Comparison of ENCODE assay signal across 10 cellular contexts in the genomic region with DNA sequence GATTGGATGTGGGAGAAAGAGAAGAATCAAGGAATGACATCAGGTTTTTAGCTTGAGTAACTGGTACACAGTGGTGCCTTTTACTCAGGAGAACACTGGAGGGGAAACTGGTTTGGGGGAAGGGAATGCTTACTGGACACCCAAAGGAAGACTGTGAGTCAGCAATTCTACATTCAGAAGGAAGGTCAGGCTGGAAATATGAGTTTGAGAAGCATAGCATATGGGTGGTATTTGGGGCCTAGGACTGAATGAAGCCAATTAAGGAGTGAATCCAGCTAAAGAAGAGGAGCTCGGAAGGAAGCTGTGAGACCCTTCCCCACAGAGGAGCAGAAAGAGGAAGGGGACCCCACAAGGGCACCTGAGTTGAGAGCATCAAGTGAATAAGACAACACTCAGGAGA. TPM values are rescaled to one million over a fixed set of nuclear protein-coding genes. Genes with fewer than 3 reads are reported as not detected.
DNase-seq lines count a peak whose midpoint lies in the region; ATAC-seq, FAIRE-seq and TF ChIP-seq lines count a peak whose summit lies in the region.
"Had no signal": no experiment of that assay in that cellular context is flagged by ENCODE, and none has a peak within 500 bp of the region (broad histone marks: within the 10 kb centered on the region; RNA-seq: fewer than 3 reads in every experiment).

No MANE protein-coding gene starts in this region.

- no peak for TF ChIP-seq POLR2A in HepG2 (IDR thresholded peaks at IDR 0.05; ENCODE audit: insufficient read depth in 1 of 2, low read depth in 2 of 2, low read length in 2 of 2)

- no peaks in the 10 kb centered on the region for H3K27me3 ChIP-seq in ACC112 (ENCODE audit: insufficient read depth, low read length)
- H3K27me3 ChIP-seq in mammary epithelial cell (ENCODE audit: insufficient read depth, low read length), result no peaks in the 10 kb centered on the region
- H3K27me3 ChIP-seq in HepG2 (ENCODE audit: control insufficient read depth in 1 of 2, insufficient read depth in 2 of 2, low read length in 2 of 2), result no peaks in the 10 kb centered on the region

- H3K4me2 ChIP-seq in mammary epithelial cell (ENCODE audit: insufficient read depth, low read depth, low read length), result peak overlapping the region; percentile 9
- no peak overlapping the region for H3K4me2 ChIP-seq in HepG2 (ENCODE audit: low read depth, low read length)

- H4K20me1 ChIP-seq in mammary epithelial cell (ENCODE audit: insufficient read depth, low read length) (no peaks in the 10 kb centered on the region), HepG2 (ENCODE audit: insufficient read depth, low read length) (no peaks in the 10 kb centered on the region)

- H3K36me3 ChIP-seq in ACC112 (ENCODE audit: insufficient read depth, low read length) (no peaks in the 10 kb centered on the region), mammary epithelial cell (ENCODE audit: insufficient read depth, low read length) (no peaks in the 10 kb centered on the region), HepG2 (replicated peaks in 1 of 2; ENCODE audit: control insufficient read depth in 1 of 2, insufficient read depth in 2 of 2, low read length in 2 of 2) (no peaks in the 10 kb centered on the region)

- DNase-seq in HPDE6-E6E7 (ENCODE audit: extremely low spot score) (peak; percentile 63), mammary epithelial cell (peak; percentile 84), HepG2 (ENCODE audit: low spot score) (no peak), SW 1271 (lab: John Stamatoyannopoulos, UW) (no peak), left ventricle myocardium superior (no peak)
- DNase-seq: activated CD8-positive, alpha-beta memory T cell treated with anti-CD3 and anti-CD28 coated beads, Interleukin-2, amount 50 U/mL, for 48 hours; cerebellar nuclear complex had no signal

- H3K4me3 ChIP-seq in ACC112 (ENCODE audit: low read depth, low read length), result no peak overlapping the region
- H3K4me3 ChIP-seq in mammary epithelial cell (replicated peaks in 1 of 3; ENCODE audit: insufficient read depth in 1 of 3, low read depth in 2 of 3, low read length in 3 of 3), result no peak overlapping the region
- no peak overlapping the region for H3K4me3 ChIP-seq in HepG2 (replicated peaks in 1 of 3; ENCODE audit: insufficient read depth in 1 of 3, low read depth in 2 of 3, low read length in 3 of 3)

- TF ChIP-seq CTCF in mammary epithelial cell (conservative IDR thresholded peaks at IDR 0.05 in 1 of 2, IDR thresholded peaks at IDR 0.05 in 1 of 2; ENCODE audit: extremely low read depth in 1 of 2, insufficient read depth in 1 of 2, low read depth in 1 of 2, low read length in 2 of 2), result no peak
- TF ChIP-seq CTCF in HepG2 (CRISPR knock-in tag; IDR thresholded peaks at IDR 0.05), result no peak

- no peak overlapping the region for H3K9ac ChIP-seq in mammary epithelial cell (ENCODE audit: insufficient read depth, low read length)
- H3K9ac ChIP-seq in HepG2 (ENCODE audit: insufficient read depth, low read depth, low read length), result no peak overlapping the region

- dilution Hi-C loops in mammary epithelial cell (cut with HindIII; ENCODE audit: low sequenced_read_pairs), result loop anchor here (25.0 kb wide), 1 partner anchor 165 kb away; no protein-coding TSS in a partner anchor

- H2AFZ ChIP-seq in ACC112 (ENCODE audit: low read length, unreplicated experiment), result peak overlapping the region; percentile 28
- H2AFZ ChIP-seq in mammary epithelial cell (ENCODE audit: low read depth, low read length), result peak overlapping the region; percentile 56
- no peak overlapping the region for H2AFZ ChIP-seq in HepG2 (ENCODE audit: low read length)

- H3K27ac ChIP-seq in ACC112 (ENCODE audit: low read depth, low read length), result peak overlapping the region; percentile 50
- H3K27ac ChIP-seq in mammary epithelial cell (ENCODE audit: insufficient read depth, low read depth, low read length), result peak overlapping the region; percentile 39
- H3K27ac ChIP-seq in HepG2 (ENCODE audit: extremely low read length, insufficient read depth, low read length), result no peak overlapping the region

- H3K4me1 ChIP-seq in ACC112 (ENCODE audit: control insufficient read depth, insufficient read depth, low read length, unreplicated experiment), result peaks cover 50% of the 10 kb centered on the region
- peaks cover 30% of the 10 kb centered on the region for H3K4me1 ChIP-seq in mammary epithelial cell (ENCODE audit: insufficient read depth, low read length)
- peaks cover 20% of the 10 kb centered on the region for H3K4me1 ChIP-seq in HepG2 (ENCODE audit: insufficient read depth, low read length)

- BruUV-seq in mammary epithelial cell (replicated peaks; lab: Mats Ljungman, UMichigan) (no TSS peak), HepG2 (replicated peaks; lab: Mats Ljungman, UMichigan) (no TSS peak)

- WGBS in mammary epithelial cell (ENCODE audit: low coverage, missing lambda C conversion rate), result 60% methylated on average over 1 of the region's 1 CpG
- WGBS in HepG2 (ENCODE audit: low lambda C conversion rate), result 97% methylated on average over 1 of the region's 1 CpG

- POLR2A ChIA-PET in HepG2 (lab: Yijun Ruan, JAX), result no interaction called here

- H3K9me3 ChIP-seq in mammary epithelial cell (replicated peaks; ENCODE audit: insufficient read depth, low read length) (no peaks in the 10 kb centered on the region), HepG2 (ENCODE audit: low read length) (no peaks in the 10 kb centered on the region)

- CTCF ChIA-PET in mammary epithelial cell (lab: Charles Lee; ENCODE audit: low non-redundant PET), result interaction anchor here (0.6 kb wide), 1 partner anchor 69 kb away, joined by 3 read pairs; no protein-coding TSS in a partner anchor
- CTCF ChIA-PET in HepG2 (lab: Yijun Ruan, JAX; ENCODE audit: low intra/inter-chr PET ratio, low total read pairs), result no interaction called here

- in situ Hi-C loops in mammary epithelial cell (cut with MboI; ENCODE audit: low sequenced_read_pairs in 2 of 2) (loop anchor here in 1 of 2 donors (10.0 kb wide), 1 partner anchor 177 kb away; no protein-coding TSS in a partner anchor), HepG2 (cut with HindIII; ENCODE audit: extremely low pct_ligation_motif_present, low pct_unique_long_range_greater_than_20kb) (no loop called here)

- FAIRE-seq in HepG2 (lab: Jason Lieb, UNC), result no peak

- ATAC-seq in HepG2, result no peak
- ATAC-seq in GM21723 (IDR thresholded peaks at IDR 0.05; ENCODE audit: unreplicated experiment), result no peak
- no peak for ATAC-seq in HG03457 (IDR thresholded peaks at IDR 0.05; ENCODE audit: unreplicated experiment)
- ATAC-seq in left ventricle myocardium superior, result no peak

- H3K79me2 ChIP-seq in ACC112 (ENCODE audit: control insufficient read depth, insufficient read depth, low read length, unreplicated experiment) (no peaks in the 10 kb centered on the region), mammary epithelial cell (ENCODE audit: insufficient read depth, low read length) (no peaks in the 10 kb centered on the region), HepG2 (ENCODE audit: insufficient read depth, low read length) (no peaks in the 10 kb centered on the region)

- TF ChIP-seq RAD21 in HepG2 (CRISPR knock-in tag; IDR thresholded peaks at IDR 0.05), result no peak

- intact Hi-C loops in mammary epithelial cell (cut with micrococcal nuclease) (loop anchor here (10.0 kb wide), 1 partner anchor 107 kb away; no protein-coding TSS in a partner anchor), HepG2 (cut with micrococcal nuclease; ENCODE audit: unreplicated experiment) (no loop called here), left ventricle myocardium superior (cut with micrococcal nuclease) (no loop called here)

- TF ChIP-seq EP300 in HepG2 (IDR thresholded peaks at IDR 0.05; ENCODE audit: low read depth in 2 of 2, low read length in 2 of 2) (no peak), HepG2 (CRISPR knock-in tag; IDR thresholded peaks at IDR 0.05; ENCODE audit: borderline replicate concordance) (no peak)

RNA-seq across cellular contexts. Expression of a gene that starts 35.4 kb away (rescaled TPM):
- total RNA-seq in mammary epithelial cell (10 to 100 TPM in 1 of 2 donors, 1 to 10 TPM in 1; 8.7 to 12.9 TPM), HepG2 (2016; rRNA removed; fragmentation: Illumina TruSeq; extraction: Trizol) (19.4 and 27.4 TPM in 2 replicates), left ventricle myocardium superior (22.6 TPM)
- polyA plus RNA-seq in mammary epithelial cell (13.1 TPM), HepG2 (2011; rRNA removed) (14.6 and 23.2 TPM in 2 replicates)
- polyA minus RNA-seq in mammary epithelial cell, result 0.21 TPM
- total RNA-seq in HepG2 (2016; cell fraction: cytosol; rRNA removed; fragmentation: Illumina TruSeq; extraction: Trizol; ENCODE audit: low read depth), result 10.3 and 11.7 TPM in 2 replicates
- total RNA-seq in HepG2 (2016; cell fraction: insoluble cytoplasmic fraction; rRNA removed; fragmentation: Illumina TruSeq; extraction: Trizol), result 23.4 and 25.5 TPM in 2 replicates
- 16.0 and 17.6 TPM in 2 replicates for total RNA-seq in HepG2 (2016; cell fraction: membrane; rRNA removed; fragmentation: Illumina TruSeq; extraction: Trizol)
- total RNA-seq in HepG2 (2016; cell fraction: nucleus; rRNA removed; fragmentation: Illumina TruSeq; extraction: Trizol), result 13.5 and 14.7 TPM in 2 replicates
- polyA plus RNA-seq in HepG2 (2011; cell fraction: cytosol; rRNA removed), result 21.5 and 25.4 TPM in 2 replicates
- polyA plus RNA-seq in HepG2 (2011; cell fraction: nucleus; rRNA removed), result 10.4 and 12.7 TPM in 2 replicates
- polyA plus RNA-seq in HepG2 (2012), result 13.8 and 15.5 TPM in 2 replicates
- 14.1 and 16.6 TPM in 2 replicates for polyA plus RNA-seq in HepG2 (2016; cell fraction: cytosol; fragmentation: Illumina TruSeq; extraction: Trizol; ENCODE audit: low read depth)
- 30.2 and 31.0 TPM in 2 replicates for polyA plus RNA-seq in HepG2 (2016; cell fraction: insoluble cytoplasmic fraction; fragmentation: Illumina TruSeq; extraction: Trizol; ENCODE audit: low read depth)
- polyA plus RNA-seq in HepG2 (2016; cell fraction: membrane; fragmentation: Illumina TruSeq; extraction: Trizol; ENCODE audit: low read depth), result 14.7 and 20.0 TPM in 2 replicates
- 15.0 and 25.9 TPM in 2 replicates for polyA plus RNA-seq in HepG2 (2016; cell fraction: nucleus; fragmentation: Illumina TruSeq; extraction: Trizol; ENCODE audit: insufficient read depth, low read depth)
- 13.6 and 16.5 TPM in 2 replicates for polyA minus RNA-seq in HepG2 (2011; rRNA and poly(A)+ RNA removed; ENCODE audit: low replicate concordance)
- polyA minus RNA-seq in HepG2 (2011; cell fraction: cytosol; rRNA and poly(A)+ RNA removed), result 8.0 and 8.6 TPM in 2 replicates
- 20.9 and 26.0 TPM in 2 replicates for polyA minus RNA-seq in HepG2 (2011; cell fraction: nucleus; rRNA and poly(A)+ RNA removed)

RNA-seq across cellular contexts. Expression of a gene that starts 35.5 kb away (rescaled TPM):
- total RNA-seq in mammary epithelial cell, result 1 to 10 TPM; 5.2 to 9.4 TPM
- 5.2 TPM for polyA plus RNA-seq in mammary epithelial cell
- polyA minus RNA-seq in mammary epithelial cell, result 11.2 TPM
- total RNA-seq in HepG2 (2016; rRNA removed; fragmentation: Illumina TruSeq; extraction: Trizol), result 5.0 and 7.4 TPM in 2 replicates
- 10.4 and 10.5 TPM in 2 replicates for total RNA-seq in HepG2 (2016; cell fraction: cytosol; rRNA removed; fragmentation: Illumina TruSeq; extraction: Trizol; ENCODE audit: low read depth)
- total RNA-seq in HepG2 (2016; cell fraction: insoluble cytoplasmic fraction; rRNA removed; fragmentation: Illumina TruSeq; extraction: Trizol), result 4.9 and 8.4 TPM in 2 replicates
- 6.0 and 6.4 TPM in 2 replicates for total RNA-seq in HepG2 (2016; cell fraction: membrane; rRNA removed; fragmentation: Illumina TruSeq; extraction: Trizol)
- 3.4 and 4.9 TPM in 2 replicates for total RNA-seq in HepG2 (2016; cell fraction: nucleus; rRNA removed; fragmentation: Illumina TruSeq; extraction: Trizol)
- 2.3 and 3.3 TPM in 2 replicates for polyA plus RNA-seq in HepG2 (2011; rRNA removed)
- polyA plus RNA-seq in HepG2 (2011; cell fraction: cytosol; rRNA removed), result 2.1 and 2.6 TPM in 2 replicates
- 1.1 and 1.7 TPM in 2 replicates for polyA plus RNA-seq in HepG2 (2011; cell fraction: nucleus; rRNA removed)
- 2.5 and 3.4 TPM in 2 replicates for polyA plus RNA-seq in HepG2 (2012)
- 0.43 and 0.51 TPM in 2 replicates for polyA plus RNA-seq in HepG2 (2016; cell fraction: cytosol; fragmentation: Illumina TruSeq; extraction: Trizol; ENCODE audit: low read depth)
- 5.4 and 6.1 TPM in 2 replicates for polyA plus RNA-seq in HepG2 (2016; cell fraction: insoluble cytoplasmic fraction; fragmentation: Illumina TruSeq; extraction: Trizol; ENCODE audit: low read depth)
- 0.57 and 0.84 TPM in 2 replicates for polyA plus RNA-seq in HepG2 (2016; cell fraction: membrane; fragmentation: Illumina TruSeq; extraction: Trizol; ENCODE audit: low read depth)
- 4.3 and 5.0 TPM in 2 replicates for polyA plus RNA-seq in HepG2 (2016; cell fraction: nucleus; fragmentation: Illumina TruSeq; extraction: Trizol; ENCODE audit: insufficient read depth, low read depth)
- 5.1 and 6.6 TPM in 2 replicates for polyA minus RNA-seq in HepG2 (2011; rRNA and poly(A)+ RNA removed; ENCODE audit: low replicate concordance)
- 2.2 and 2.7 TPM in 2 replicates for polyA minus RNA-seq in HepG2 (2011; cell fraction: cytosol; rRNA and poly(A)+ RNA removed)
- 4.2 and 7.2 TPM in 2 replicates for polyA minus RNA-seq in HepG2 (2011; cell fraction: nucleus; rRNA and poly(A)+ RNA removed)
- total RNA-seq in left ventricle myocardium superior, result 13.4 TPM

RNA-seq across cellular contexts. Expression of a gene that starts 49.2 kb away (rescaled TPM):
- total RNA-seq in mammary epithelial cell (10 to 100 TPM; 13.7 to 14.1 TPM), HepG2 (2016; rRNA removed; fragmentation: Illumina TruSeq; extraction: Trizol) (5.1 and 7.9 TPM in 2 replicates), left ventricle myocardium superior (2.0 TPM)
- polyA plus RNA-seq in mammary epithelial cell (3.1 TPM), HepG2 (2011; rRNA removed) (0.30 and 4.4 TPM in 2 replicates)
- 7.6 TPM for polyA minus RNA-seq in mammary epithelial cell
- 1.4 and 3.0 TPM in 2 replicates for total RNA-seq in HepG2 (2016; cell fraction: cytosol; rRNA removed; fragmentation: Illumina TruSeq; extraction: Trizol; ENCODE audit: low read depth)
- 4.2 and 9.4 TPM in 2 replicates for total RNA-seq in HepG2 (2016; cell fraction: insoluble cytoplasmic fraction; rRNA removed; fragmentation: Illumina TruSeq; extraction: Trizol)
- 2.3 and 3.1 TPM in 2 replicates for total RNA-seq in HepG2 (2016; cell fraction: membrane; rRNA removed; fragmentation: Illumina TruSeq; extraction: Trizol)
- total RNA-seq in HepG2 (2016; cell fraction: nucleus; rRNA removed; fragmentation: Illumina TruSeq; extraction: Trizol), result 1.9 and 6.9 TPM in 2 replicates
- polyA plus RNA-seq in HepG2 (2011; cell fraction: cytosol; rRNA removed), result 0.33 and 1.1 TPM in 2 replicates
- 0.57 and 0.66 TPM in 2 replicates for polyA plus RNA-seq in HepG2 (2011; cell fraction: nucleus; rRNA removed)
- 0.33 and 0.63 TPM in 2 replicates for polyA plus RNA-seq in HepG2 (2012)
- polyA plus RNA-seq in HepG2 (2016; cell fraction: cytosol; fragmentation: Illumina TruSeq; extraction: Trizol; ENCODE audit: low read depth), result 0.33 and 1.4 TPM in 2 replicates
- polyA plus RNA-seq in HepG2 (2016; cell fraction: insoluble cytoplasmic fraction; fragmentation: Illumina TruSeq; extraction: Trizol; ENCODE audit: low read depth), result 7.0 and 9.1 TPM in 2 replicates
- polyA plus RNA-seq in HepG2 (2016; cell fraction: membrane; fragmentation: Illumina TruSeq; extraction: Trizol; ENCODE audit: low read depth), result 0.94 and 1.4 TPM in 2 replicates
- polyA plus RNA-seq in HepG2 (2016; cell fraction: nucleus; fragmentation: Illumina TruSeq; extraction: Trizol; ENCODE audit: insufficient read depth, low read depth), result 1.9 and 2.0 TPM in 2 replicates
- 1.7 and 2.9 TPM in 2 replicates for polyA minus RNA-seq in HepG2 (2011; rRNA and poly(A)+ RNA removed; ENCODE audit: low replicate concordance)
- 0.79 and 2.7 TPM in 2 replicates for polyA minus RNA-seq in HepG2 (2011; cell fraction: cytosol; rRNA and poly(A)+ RNA removed)
- polyA minus RNA-seq in HepG2 (2011; cell fraction: nucleus; rRNA and poly(A)+ RNA removed), result 0.99 and 1.2 TPM in 2 replicates

Comparison
In these comparisons a context has a peak if more than half of its experiments do, and no peak if none do; other contexts are left out.
1. DNase-seq: peak in HPDE6-E6E7 (single experiment) and mammary epithelial cell (single experiment); none in HepG2 (single experiment), SW 1271 (0 of 2) and left ventricle myocardium superior (single experiment).